13 cellular contexts compared by ENCODE assay signal in the genomic region with DNA sequence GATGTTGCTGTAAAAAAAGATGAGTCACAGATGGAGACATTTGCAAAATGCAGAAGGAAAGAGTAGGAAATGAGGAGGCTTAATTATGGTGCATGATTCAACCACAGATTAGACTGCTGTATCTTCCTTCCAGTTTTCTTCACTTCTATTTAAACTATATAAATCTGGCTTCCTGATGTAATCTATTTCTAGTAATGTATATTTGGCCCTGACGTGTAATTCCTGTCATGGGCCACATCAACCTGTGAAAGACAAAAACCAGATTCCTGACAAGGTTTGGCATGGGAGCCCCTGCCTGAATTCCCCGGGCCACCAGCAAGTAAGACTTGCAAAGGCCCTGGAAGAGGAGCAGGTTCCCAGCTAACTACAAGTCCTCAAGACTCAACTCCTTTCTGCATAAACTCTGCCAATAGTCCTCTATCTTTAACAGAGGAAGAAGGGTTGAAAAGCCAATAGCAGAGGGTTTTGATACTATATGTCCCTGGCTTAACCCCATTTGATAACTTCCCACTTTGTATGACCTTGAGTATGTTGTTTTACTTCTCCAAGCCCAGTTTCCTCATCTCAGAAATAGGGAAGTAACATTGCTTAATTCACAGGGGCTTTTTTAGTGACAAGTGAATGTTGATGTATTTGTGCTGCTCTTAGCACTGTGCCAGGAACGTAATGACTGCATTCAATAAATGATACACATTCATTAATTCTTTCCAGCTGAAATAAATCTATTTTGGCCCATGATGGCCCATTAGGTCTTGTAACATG.
A peak's percentile ranks its signal among the peaks of the same experiment; 100 is the strongest.
DNase-seq lines count a peak whose midpoint lies in the region; ATAC-seq and TF ChIP-seq lines count a peak whose summit lies in the region.
"Had no signal": no experiment of that assay in that cellular context is flagged by ENCODE, and none has a peak within 500 bp of the region (broad histone marks: within the 10 kb centered on the region; RNA-seq: fewer than 3 reads in every experiment).

No MANE protein-coding gene starts in this region.

- H3K14ac ChIP-seq in mesenchymal stem cell (ENCODE audit: low read length in 2 of 2), result no peak overlapping the region

- H3K4me3 ChIP-seq in BE2C (ENCODE audit: low read depth, low read length) (no peak overlapping the region), NB4 (ENCODE audit: low read depth, low read length) (no peak overlapping the region), cardiac fibroblast (replicated peaks in 1 of 2; ENCODE audit: low read depth in 2 of 2, low read length in 2 of 2) (no peak overlapping the region), mesenchymal stem cell (ENCODE audit: insufficient read depth in 1 of 2, low read depth in 1 of 2, low read length in 2 of 2) (no peak overlapping the region)
- H3K4me3 ChIP-seq: psoas muscle had no signal

- H3K27ac ChIP-seq in mesenchymal stem cell (ENCODE audit: low read length, poor library complexity, severe bottlenecking), result no peak overlapping the region
- H3K27ac ChIP-seq: psoas muscle, WERI-Rb-1 had no signal

- TF ChIP-seq POLR2A in NB4 (IDR thresholded peaks at IDR 0.05; ENCODE audit: extremely low read depth, insufficient read length), result no peak

- H3K9ac ChIP-seq in mesenchymal stem cell (ENCODE audit: low read length), result no peak overlapping the region

- no peak overlapping the region for H3K4ac ChIP-seq in mesenchymal stem cell (ENCODE audit: low read depth in 1 of 2, low read length in 2 of 2)

- DNase-seq in BE2C (peak; percentile 20), NB4 (ENCODE audit: low read depth) (peak; percentile 91), cardiac fibroblast (ENCODE audit: low read depth in 2 of 2) (peak; percentile 17 to 33), mesenchymal stem cell (peak; percentile 46), dermis blood vessel endothelial cell (no peak)
- DNase-seq in activated CD4-positive, alpha-beta T cell treated with anti-CD3 and anti-CD28 coated beads for 4 hours, result no peak
- DNase-seq: Caco-2, islet precursor cell, NCI-H69, psoas muscle, WERI-Rb-1 had no signal

- H2AFZ ChIP-seq in mesenchymal stem cell (ENCODE audit: low read depth, low read length), result no peak overlapping the region

- H3K27me3 ChIP-seq in BE2C (no peaks in the 10 kb centered on the region), mesenchymal stem cell (ENCODE audit: control insufficient read depth in 1 of 2, insufficient read depth in 1 of 2, low read length in 2 of 2) (no peaks in the 10 kb centered on the region)

- peak overlapping the region; percentile 64 for H2BK15ac ChIP-seq in mesenchymal stem cell (ENCODE audit: low read depth, poor library complexity, severe bottlenecking)

- H2BK12ac ChIP-seq in mesenchymal stem cell (ENCODE audit: low read length in 2 of 2), result no peak overlapping the region

- H3K18ac ChIP-seq in mesenchymal stem cell (ENCODE audit: low read depth in 1 of 2, low read length in 2 of 2), result no peak overlapping the region

- WGBS in mesenchymal stem cell, result 58% methylated on average over 3 of the region's 3 CpGs

- H2BK5ac ChIP-seq in mesenchymal stem cell (ENCODE audit: low read depth, low read length, poor library complexity, severe bottlenecking), result no peak overlapping the region

- H3K36me3 ChIP-seq in BE2C (no peaks in the 10 kb centered on the region), mesenchymal stem cell (ENCODE audit: control insufficient read depth in 1 of 2, insufficient read depth in 2 of 2, low read depth in 1 of 2, low read length in 2 of 2) (no peaks in the 10 kb centered on the region)
- H3K36me3 ChIP-seq: WERI-Rb-1 had no signal

- TF ChIP-seq CTCF in BE2C (IDR thresholded peaks at IDR 0.05; ENCODE audit: low read depth, low read length), result no peak
- TF ChIP-seq CTCF in NB4 (IDR thresholded peaks at IDR 0.05; ENCODE audit: low read depth, low read length), result no peak
- no peak for TF ChIP-seq CTCF in cardiac fibroblast (IDR thresholded peaks at IDR 0.05; ENCODE audit: low read depth, low read length)

- H4K8ac ChIP-seq in mesenchymal stem cell (ENCODE audit: low read length), result no peak overlapping the region

- H3K4me2 ChIP-seq in mesenchymal stem cell (ENCODE audit: low read length, poor library complexity, severe bottlenecking), result no peak overlapping the region

- no peak overlapping the region for H2BK120ac ChIP-seq in mesenchymal stem cell (ENCODE audit: low read depth, low read length)

- ATAC-seq in HG03135 (IDR thresholded peaks at IDR 0.05; ENCODE audit: unreplicated experiment) (no peak), GM18873 (IDR thresholded peaks at IDR 0.05; ENCODE audit: low FRiP score, unreplicated experiment) (no peak)

- H4K91ac ChIP-seq in mesenchymal stem cell (ENCODE audit: low read length), result no peak overlapping the region

- H2AK5ac ChIP-seq in mesenchymal stem cell (ENCODE audit: low read length, severe bottlenecking), result no peak overlapping the region

- H3K4me1 ChIP-seq in BE2C (peaks cover 22% of the 10 kb centered on the region), mesenchymal stem cell (ENCODE audit: control insufficient read depth, insufficient read depth, low read depth, low read length) (peaks cover 2% of the 10 kb centered on the region)
- H3K4me1 ChIP-seq: Caco-2, psoas muscle had no signal

- no peak overlapping the region for H3K23ac ChIP-seq in mesenchymal stem cell (ENCODE audit: low read length in 2 of 2)

- H3K9me3 ChIP-seq in BE2C (no peaks in the 10 kb centered on the region), mesenchymal stem cell (ENCODE audit: control insufficient read depth, low read length) (no peaks in the 10 kb centered on the region)
- H3K9me3 ChIP-seq: Caco-2, psoas muscle had no signal

- H3K79me1 ChIP-seq in mesenchymal stem cell (replicated peaks; ENCODE audit: low read length, poor library complexity, severe bottlenecking), result no peaks in the 10 kb centered on the region

Comparison
In these comparisons a context has a peak if more than half of its experiments do, and no peak if none do; other contexts are left out.
1. DNase-seq: peak in BE2C (single experiment), NB4 (single experiment), cardiac fibroblast (2 of 2) and mesenchymal stem cell (single experiment); none in dermis blood vessel endothelial cell (single experiment) and activated CD4-positive, alpha-beta T cell treated with anti-CD3 and anti-CD28 coated beads for 4 hours (0 of 2).